In the genomic region with DNA sequence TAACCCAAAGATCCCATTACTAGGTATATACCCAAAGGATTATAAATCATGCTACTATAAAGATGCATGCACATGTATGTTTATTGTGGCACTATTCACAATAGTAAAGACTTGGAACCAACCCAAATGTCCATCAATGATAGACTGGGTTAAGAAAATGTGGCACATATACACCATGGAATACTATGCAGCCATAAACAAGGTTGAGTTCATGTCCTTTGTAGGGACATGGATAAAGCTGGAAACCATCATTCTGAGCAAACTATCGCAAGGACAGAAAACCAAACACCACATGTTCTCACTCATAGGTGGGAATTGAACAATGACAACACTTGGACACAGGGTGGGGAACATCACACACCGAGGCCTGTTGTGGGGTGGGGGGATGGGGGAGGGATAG, we compare ENCODE assay signal across 7 cellular contexts. TPM values are rescaled to one million over a fixed set of nuclear protein-coding genes. Genes with fewer than 3 reads are reported as not detected.
"Had no signal": no experiment of that assay in that cellular context is flagged by ENCODE, and none has a peak within 500 bp of the region (broad histone marks: within the 10 kb centered on the region; RNA-seq: fewer than 3 reads in every experiment).

No MANE protein-coding gene starts in this region.

RNA-seq across cellular contexts. Expression of a gene that starts 4.4 kb away (rescaled TPM):
- total RNA-seq: GM23248, GM23338, H1, H4, H7, H9, HFFc6 had no signal
- polyA plus RNA-seq: GM23248, GM23338, H1 had no signal

RNA-seq across cellular contexts. Expression of a gene that starts 9.1 kb away (rescaled TPM):
- total RNA-seq: GM23248, GM23338, H1, H4, H7, H9, HFFc6 had no signal
- polyA plus RNA-seq: GM23248, GM23338, H1 had no signal

RNA-seq across cellular contexts. Expression of a gene that starts 50.7 kb away (rescaled TPM):
- total RNA-seq: GM23248, HFFc6 had no signal
- polyA plus RNA-seq: GM23248 had no signal
